7 cellular contexts compared by ENCODE assay signal in genomic region chr6:26363882-26364825, GRCh38. TPM values are rescaled to one million over a fixed set of nuclear protein-coding genes. Genes with fewer than 3 reads are reported as not detected.
DNase-seq lines count a peak whose midpoint lies in the region; ATAC-seq, FAIRE-seq and TF ChIP-seq lines count a peak whose summit lies in the region.
"Had no signal": no experiment of that assay in that cellular context is flagged by ENCODE, and none has a peak within 500 bp of the region (broad histone marks: within the 10 kb centered on the region; RNA-seq: fewer than 3 reads in every experiment).

No MANE protein-coding gene starts in this region.

- POLR2A ChIA-PET in endothelial cell of umbilical vein (lab: Charles Lee): no interaction called here

- no peak for FAIRE-seq in endothelial cell of umbilical vein (lab: Jason Lieb, UNC)

- CTCF ChIA-PET in endothelial cell of umbilical vein (lab: Charles Lee): interaction anchor here (2.7 kb wide), 1 partner anchor 23 kb away, joined by 13 read pairs; no protein-coding TSS in a partner anchor

- no TSS peak for BruUV-seq in endothelial cell of umbilical vein (replicated peaks; lab: Mats Ljungman, UMichigan)

- DNase-seq in DMS53 (lab: John Stamatoyannopoulos, UW) (peak; percentile 24), DMS53 treated with DMSO at 0.1 percent for 48 hours (lab: John Stamatoyannopoulos, UW; ENCODE audit: unreplicated experiment) (no peak), endothelial cell of umbilical vein (ENCODE audit: low read depth, low spot score) (no peak), NCI-H1694 (lab: John Stamatoyannopoulos, UW) (no peak)
- DNase-seq: 8988T had no signal

- H3K4me3 ChIP-seq in endothelial cell of umbilical vein (replicated peaks in 1 of 3; ENCODE audit: insufficient read depth in 1 of 3, low read depth in 1 of 3, low read length in 3 of 3): peak overlapping the region; percentile 62 to 93 (median 75)
- peak overlapping the region; percentile 58 to 81 for H3K4me3 ChIP-seq in stomach smooth muscle (ENCODE audit: low read length in 2 of 2)

- TF ChIP-seq CTCF in endothelial cell of umbilical vein (IDR thresholded peaks at IDR 0.05; ENCODE audit: extremely low read depth in 1 of 2, insufficient read depth in 1 of 2, low read depth in 1 of 2, low read length in 2 of 2): no peak

- peak overlapping the region; percentile 99 for H2AFZ ChIP-seq in endothelial cell of umbilical vein (ENCODE audit: low read depth, low read length)

- dilution Hi-C loops in endothelial cell of umbilical vein (cut with MboI; ENCODE audit: extremely low pct_ligation_motif_present, low sequenced_read_pairs): no loop called here

- no peaks in the 10 kb centered on the region for H3K36me3 ChIP-seq in endothelial cell of umbilical vein (ENCODE audit: control insufficient read depth in 2 of 2, extremely low read depth in 1 of 2, insufficient read depth in 2 of 2, low read length in 2 of 2)
- H3K36me3 ChIP-seq in stomach smooth muscle (ENCODE audit: control insufficient read depth in 2 of 2, insufficient read depth in 2 of 2, low read length in 2 of 2): no peaks in the 10 kb centered on the region

- peak overlapping the region; percentile 69 for H3K27ac ChIP-seq in endothelial cell of umbilical vein (ENCODE audit: insufficient read depth, low read depth, low read length)
- H3K27ac ChIP-seq in stomach smooth muscle (ENCODE audit: low read length): peak overlapping the region; percentile 59

- H3K4me1 ChIP-seq in endothelial cell of umbilical vein (ENCODE audit: control insufficient read depth, extremely low read depth, insufficient read depth, low read length): peaks cover 9% of the 10 kb centered on the region
- H3K4me1 ChIP-seq in stomach smooth muscle (ENCODE audit: control insufficient read depth, insufficient read depth, low read length): peaks cover 4% of the 10 kb centered on the region

- H3K9me3 ChIP-seq in endothelial cell of umbilical vein (replicated peaks; ENCODE audit: control insufficient read depth, insufficient read depth, low read length): no peaks in the 10 kb centered on the region
- H3K9me3 ChIP-seq in stomach smooth muscle (ENCODE audit: control insufficient read depth in 2 of 2, low read length in 2 of 2): no peaks in the 10 kb centered on the region

- intact Hi-C loops in endothelial cell of umbilical vein (cut with micrococcal nuclease): no loop called here

- H3K9ac ChIP-seq in endothelial cell of umbilical vein (replicated peaks; ENCODE audit: extremely low read depth, insufficient read depth, low read length): peak overlapping the region; percentile 83
- H3K9ac ChIP-seq in stomach smooth muscle (ENCODE audit: low read length in 2 of 2): peak overlapping the region; percentile 47 to 53

- TF ChIP-seq POLR2A in endothelial cell of umbilical vein (IDR thresholded peaks at IDR 0.05; ENCODE audit: low read depth, low read length): no peak

- H3K27me3 ChIP-seq in endothelial cell of umbilical vein (ENCODE audit: control insufficient read depth in 2 of 2, insufficient read depth in 2 of 2, low read length in 2 of 2): no peaks in the 10 kb centered on the region
- no peaks in the 10 kb centered on the region for H3K27me3 ChIP-seq in stomach smooth muscle (ENCODE audit: control insufficient read depth in 1 of 2, insufficient read depth in 2 of 2, low read length in 2 of 2)

- H4K20me1 ChIP-seq in endothelial cell of umbilical vein (replicated peaks; ENCODE audit: control insufficient read depth, extremely low read depth, insufficient read depth, low read length): no peaks in the 10 kb centered on the region

- no peak for ATAC-seq in HG03378 (IDR thresholded peaks at IDR 0.05; ENCODE audit: unreplicated experiment)

- H3K4me2 ChIP-seq in endothelial cell of umbilical vein (ENCODE audit: insufficient read depth, low read length): peak overlapping the region; percentile 100

- H3K9me1 ChIP-seq in endothelial cell of umbilical vein (replicated peaks; ENCODE audit: control insufficient read depth, extremely low read depth, insufficient read depth, low read length): no peaks in the 10 kb centered on the region

- H3K79me2 ChIP-seq in endothelial cell of umbilical vein (ENCODE audit: control insufficient read depth, insufficient read depth, low read length): no peaks in the 10 kb centered on the region

TF ChIP-seq in endothelial cell of umbilical vein, 7 proteins besides CTCF, POLR2A, EP300 and RAD21:
- TF ChIP-seq MAX (IDR thresholded peaks at IDR 0.05; ENCODE audit: insufficient read depth, insufficient read length) (no peak), MYC (IDR thresholded peaks at IDR 0.05; ENCODE audit: low read depth, low read length) (no peak), GATA2 (IDR thresholded peaks at IDR 0.05; ENCODE audit: insufficient read depth, insufficient read length, low read depth, low read length) (no peak), FOS (IDR thresholded peaks at IDR 0.05; ENCODE audit: borderline replicate concordance, insufficient read depth, low read length) (no peak), JUN (IDR thresholded peaks at IDR 0.05; ENCODE audit: borderline replicate concordance, insufficient read depth, insufficient read length, low read depth) (no peak)
TF ChIP-seq in endothelial cell of umbilical vein: peak in this region for 0.

RNA-seq across cellular contexts. Expression of gene BTN3A2, which starts 0.8 kb away (rescaled TPM):
- 14.2 and 17.9 TPM in 2 replicates for total RNA-seq in endothelial cell of umbilical vein
- polyA plus RNA-seq in endothelial cell of umbilical vein: 6.4 and 8.6 TPM in 2 replicates
- polyA plus RNA-seq in endothelial cell of umbilical vein (2011; cell fraction: cytosol; rRNA removed): 12.7 and 12.9 TPM in 2 replicates
- polyA plus RNA-seq in endothelial cell of umbilical vein (2011; cell fraction: nucleus; rRNA removed): 16.0 and 20.4 TPM in 2 replicates
- polyA plus RNA-seq in endothelial cell of umbilical vein (2012): 10.0 and 11.5 TPM in 2 replicates
- polyA minus RNA-seq in endothelial cell of umbilical vein: 18.8 and 27.3 TPM in 2 replicates
- 8.3 TPM for polyA minus RNA-seq in endothelial cell of umbilical vein (2011; cell fraction: cytosol; rRNA and poly(A)+ RNA removed)
- polyA minus RNA-seq in endothelial cell of umbilical vein (2011; cell fraction: nucleus; rRNA and poly(A)+ RNA removed): 7.5 and 10.5 TPM in 2 replicates

RNA-seq across cellular contexts. Expression of gene BTN2A2, which starts 18.8 kb away (rescaled TPM):
- total RNA-seq in endothelial cell of umbilical vein: 13.2 and 18.4 TPM in 2 replicates
- polyA plus RNA-seq in endothelial cell of umbilical vein: 13.4 and 15.3 TPM in 2 replicates
- polyA plus RNA-seq in endothelial cell of umbilical vein (2011; cell fraction: cytosol; rRNA removed): 12.6 and 12.7 TPM in 2 replicates
- 44.7 and 51.3 TPM in 2 replicates for polyA plus RNA-seq in endothelial cell of umbilical vein (2011; cell fraction: nucleus; rRNA removed)
- polyA plus RNA-seq in endothelial cell of umbilical vein (2012): 13.8 TPM in 2 replicates
- 37.5 and 40.9 TPM in 2 replicates for polyA minus RNA-seq in endothelial cell of umbilical vein
- not detected for polyA minus RNA-seq in endothelial cell of umbilical vein (2011; cell fraction: cytosol; rRNA and poly(A)+ RNA removed)
- 32.4 and 37.7 TPM in 2 replicates for polyA minus RNA-seq in endothelial cell of umbilical vein (2011; cell fraction: nucleus; rRNA and poly(A)+ RNA removed)

RNA-seq across cellular contexts. Expression of gene BTN3A1, which starts 37.9 kb away (rescaled TPM):
- total RNA-seq in endothelial cell of umbilical vein: 9.0 and 12.1 TPM in 2 replicates
- polyA plus RNA-seq in endothelial cell of umbilical vein: 6.8 and 7.6 TPM in 2 replicates
- 7.5 and 7.8 TPM in 2 replicates for polyA plus RNA-seq in endothelial cell of umbilical vein (2011; cell fraction: cytosol; rRNA removed)
- polyA plus RNA-seq in endothelial cell of umbilical vein (2011; cell fraction: nucleus; rRNA removed): 33.7 and 33.9 TPM in 2 replicates
- 8.8 and 10.9 TPM in 2 replicates for polyA plus RNA-seq in endothelial cell of umbilical vein (2012)
- 26.7 and 31.1 TPM in 2 replicates for polyA minus RNA-seq in endothelial cell of umbilical vein
- 4.3 TPM for polyA minus RNA-seq in endothelial cell of umbilical vein (2011; cell fraction: cytosol; rRNA and poly(A)+ RNA removed)
- polyA minus RNA-seq in endothelial cell of umbilical vein (2011; cell fraction: nucleus; rRNA and poly(A)+ RNA removed): 6.7 and 9.7 TPM in 2 replicates
